In genomic region chr13:46341112-46341711, GRCh38 we compare ENCODE assay signal across 8 cellular contexts. TPM values are rescaled to one million over a fixed set of nuclear protein-coding genes. Genes with fewer than 3 reads are reported as not detected.
A peak's percentile ranks its signal among the peaks of the same experiment; 100 is the strongest.
DNase-seq lines count a peak whose midpoint lies in the region; ATAC-seq and TF ChIP-seq lines count a peak whose summit lies in the region.

No MANE protein-coding gene starts in this region.

- peak; percentile 62 for DNase-seq in stimulated activated CD4-positive, alpha-beta T cell treated with anti-CD3 and anti-CD28 coated beads, Interleukin-1b, Interleukin-23, amount 100 ng/mL, for 48 hours
- no peak for DNase-seq in stimulated activated CD4-positive, alpha-beta T cell treated with anti-CD3 and anti-CD28 coated beads, Interleukin-4, amount 100 ng/mL, for 1 hour
- peak; percentile 66 to 67 for DNase-seq in activated T-cell treated with anti-CD3 and anti-CD28 coated beads, Interleukin-2, amount 50 U/mL, for 72 hours
- peak; percentile 35 for DNase-seq in naive B cell
- DNase-seq in NCI-H2227 treated with DMSO at 0.1 percent for 48 hours (lab: John Stamatoyannopoulos, UW): no peak
- DNase-seq in RWPE1 (ENCODE audit: low spot score): no peak
- no peak for DNase-seq in HAP-1 (ENCODE audit: low spot score in 2 of 2)

- peak overlapping the region; percentile 73 to 75 for H3K4me3 Mint-ChIP-seq in activated T-cell treated with anti-CD3 and anti-CD28 coated beads, Interleukin-2, amount 50 U/mL, for 72 hours
- H3K4me3 Mint-ChIP-seq in naive B cell: peak overlapping the region in 5 of 8 donors; percentile 5 to 48 (median 12)

- no peak overlapping the region for H3K4me3 ChIP-seq in HAP-1

- H3K9me3 ChIP-seq in HAP-1: no peaks in the 10 kb centered on the region

- H3K27me3 Mint-ChIP-seq in activated T-cell treated with anti-CD3 and anti-CD28 coated beads, Interleukin-2, amount 50 U/mL, for 72 hours (ENCODE audit: low read depth): no peaks in the 10 kb centered on the region
- no peaks in the 10 kb centered on the region for H3K27me3 Mint-ChIP-seq in naive B cell

- ATAC-seq in HG03159 (IDR thresholded peaks at IDR 0.05; ENCODE audit: unreplicated experiment) (peak; percentile 73), naive B cell (ENCODE audit: low read depth in 2 of 2) (peak; percentile 70 to 73)
- peak; percentile 98 for ATAC-seq in activated T-cell treated with anti-CD3 and anti-CD28 coated beads, Interleukin-2, amount 50 U/mL, for 72 hours (replicated peaks in 1 of 2)

- POLR2A ChIA-PET in RWPE1 (lab: Yijun Ruan, JAX; ENCODE audit: low non-redundant PET): no interaction called here

- no peaks in the 10 kb centered on the region for H3K36me3 ChIP-seq in HAP-1 (replicated peaks)

- CTCF ChIA-PET in RWPE1 (lab: Yijun Ruan, JAX): no interaction called here

- no peaks in the 10 kb centered on the region for H3K27me3 ChIP-seq in HAP-1 (ENCODE audit: low read depth)

- H3K36me3 Mint-ChIP-seq in activated T-cell treated with anti-CD3 and anti-CD28 coated beads, Interleukin-2, amount 50 U/mL, for 72 hours (ENCODE audit: insufficient read depth in 2 of 2): peaks cover 9 to 10% of the 10 kb centered on the region in 2 donors
- peaks cover 35 to 42% of the 10 kb centered on the region in 2 donors for H3K36me3 Mint-ChIP-seq in naive B cell

- no peak overlapping the region for H3K27ac ChIP-seq in RWPE1

- no peak for TF ChIP-seq CTCF in RWPE1 (conservative IDR thresholded peaks at IDR 0.05; ENCODE audit: low read depth)

- H3K4me1 Mint-ChIP-seq in activated T-cell treated with anti-CD3 and anti-CD28 coated beads, Interleukin-2, amount 50 U/mL, for 72 hours (ENCODE audit: low read depth): peaks cover 58% of the 10 kb centered on the region
- peaks cover 57 to 70% (median 63%) of the 10 kb centered on the region in 3 donors for H3K4me1 Mint-ChIP-seq in naive B cell

- peaks cover 6 to 8% of the 10 kb centered on the region in 2 donors for H3K9me3 Mint-ChIP-seq in activated T-cell treated with anti-CD3 and anti-CD28 coated beads, Interleukin-2, amount 50 U/mL, for 72 hours
- peaks cover 2 to 14% (median 7%) of the 10 kb centered on the region in 7 donors for H3K9me3 Mint-ChIP-seq in naive B cell

- peak overlapping the region; percentile 64 for H3K27ac Mint-ChIP-seq in activated T-cell treated with anti-CD3 and anti-CD28 coated beads, Interleukin-2, amount 50 U/mL, for 72 hours
- peak overlapping the region; percentile 49 to 95 (median 86) for H3K27ac Mint-ChIP-seq in naive B cell

- in situ Hi-C loops in HAP-1 (cut with MboI; ENCODE audit: low sequenced_read_pairs): no loop called here

- no peaks in the 10 kb centered on the region for H3K4me1 ChIP-seq in HAP-1

RNA-seq across cellular contexts. Expression of gene RUBCNL, which starts 45.8 kb away (rescaled TPM):
- 10 to 100 TPM in 1 of 2 donors, 1 to 10 TPM in 1; 8.9 to 17.3 TPM for total RNA-seq in activated T-cell treated with anti-CD3 and anti-CD28 coated beads, Interleukin-2, amount 50 U/mL, for 72 hours
- polyA plus RNA-seq in naive B cell (ENCODE audit: low read depth in 6 of 6): 100 to 1,000 TPM; 102 to 156 (median 129) TPM

Comparison
In these comparisons a context has a peak if more than half of its experiments do, and no peak if none do; other contexts are left out.
1. DNase-seq: peak in stimulated activated CD4-positive, alpha-beta T cell treated with anti-CD3 and anti-CD28 coated beads, Interleukin-1b, Interleukin-23, amount 100 ng/mL, for 48 hours (single experiment), activated T-cell treated with anti-CD3 and anti-CD28 coated beads, Interleukin-2, amount 50 U/mL, for 72 hours (2 of 2) and naive B cell (single experiment); none in stimulated activated CD4-positive, alpha-beta T cell treated with anti-CD3 and anti-CD28 coated beads, Interleukin-4, amount 100 ng/mL, for 1 hour (single experiment), NCI-H2227 treated with DMSO at 0.1 percent for 48 hours (single experiment), RWPE1 (single experiment) and HAP-1 (0 of 2).
2. Peak in every context shown above with its lines, with median percentiles within 50 percentile points of each other: ATAC-seq.